Comparison of ENCODE assay signal across 9 cellular contexts in genomic region chr20:54476336-54476928, GRCh38. TPM values are rescaled to one million over a fixed set of nuclear protein-coding genes. Genes with fewer than 3 reads are reported as not detected.
DNase-seq lines count a peak whose midpoint lies in the region; ATAC-seq and TF ChIP-seq lines count a peak whose summit lies in the region.
"Had no signal": no experiment of that assay in that cellular context is flagged by ENCODE, and none has a peak within 500 bp of the region (broad histone marks: within the 10 kb centered on the region; RNA-seq: fewer than 3 reads in every experiment).

No MANE protein-coding gene starts in this region.

- peaks cover 0 to 65% (median 8%) of the 10 kb centered on the region in 4 donors for H3K27me3 ChIP-seq in esophagus squamous epithelium
- no peaks in the 10 kb centered on the region for H3K27me3 ChIP-seq in neuron (ENCODE audit: insufficient read depth, low read length)
- H3K27me3 ChIP-seq in vagina, result no peaks in the 10 kb centered on the region

- no peak for ATAC-seq in left cardiac atrium
- ATAC-seq in GM19455 (IDR thresholded peaks at IDR 0.05; ENCODE audit: unreplicated experiment), result no peak
- no peak for ATAC-seq in GM18505 (IDR thresholded peaks at IDR 0.05; ENCODE audit: unreplicated experiment)

- H3K9me3 ChIP-seq in esophagus squamous epithelium, result no peaks in the 10 kb centered on the region
- H3K9me3 ChIP-seq in neuron (ENCODE audit: low read length), result no peaks in the 10 kb centered on the region
- no peaks in the 10 kb centered on the region for H3K9me3 ChIP-seq in vagina

- 7 to 12% methylated on average over 16 to 22 of the region's 24 CpGs for WGBS in esophagus squamous epithelium, 2 donors

- peaks cover 3 to 25% (median 13%) of the 10 kb centered on the region in 3 donors for H3K4me1 ChIP-seq in esophagus squamous epithelium
- H3K4me1 ChIP-seq in neuron (ENCODE audit: insufficient read depth, low read length), result peaks cover 20% of the 10 kb centered on the region
- peaks cover 7% of the 10 kb centered on the region for H3K4me1 ChIP-seq in vagina

- H3K4me3 ChIP-seq in esophagus squamous epithelium, result peak overlapping the region; percentile 24 to 70 (median 46)
- H3K4me3 ChIP-seq in neuron (ENCODE audit: low read length), result peak overlapping the region; percentile 69
- peak overlapping the region; percentile 45 to 51 for H3K4me3 ChIP-seq in vagina

- TF ChIP-seq CTCF in esophagus squamous epithelium (IDR thresholded peaks at IDR 0.05), result no peak
- TF ChIP-seq CTCF in vagina (IDR thresholded peaks at IDR 0.05), result no peak

- H3K36me3 ChIP-seq in esophagus squamous epithelium, result no peaks in the 10 kb centered on the region
- H3K36me3 ChIP-seq in neuron (ENCODE audit: insufficient read depth, low read length), result no peaks in the 10 kb centered on the region
- no peaks in the 10 kb centered on the region for H3K36me3 ChIP-seq in vagina

- TF ChIP-seq POLR2A in esophagus squamous epithelium (IDR thresholded peaks at IDR 0.05) (no peak), vagina (IDR thresholded peaks at IDR 0.05) (no peak), GM18505 (IDR thresholded peaks at IDR 0.05; ENCODE audit: borderline replicate concordance, extremely low read depth, insufficient read depth, insufficient read length) (no peak)

- intact Hi-C loops in left cardiac atrium (cut with DNase I) (loop anchor here in 1 of 2 donors (5.0 kb wide), 1 partner anchor 171 kb away; no protein-coding TSS in a partner anchor), cardiac septum (cut with DNase I) (loop anchor here (5.0 kb wide), 4 partner anchors 51 to 259 kb away; no protein-coding TSS in a partner anchor), esophagus squamous epithelium (cut with DNase I) (no loop called here), vagina (cut with DNase I) (no loop called here)

- H2AFZ ChIP-seq in neuron (ENCODE audit: low read depth, low read length), result peak overlapping the region; percentile 81

- no peak overlapping the region for H3K27ac ChIP-seq in esophagus squamous epithelium
- H3K27ac ChIP-seq in vagina, result no peak overlapping the region

- peak; percentile 22 for DNase-seq in left cardiac atrium
- no peak for DNase-seq in cardiac septum (ENCODE audit: low spot score)
- DNase-seq in esophagus squamous epithelium (lab: John Stamatoyannopoulos, UW), result no peak
- DNase-seq in vagina (ENCODE audit: extremely low spot score in 2 of 2), result no peak
- DNase-seq in SKM-1 (lab: John Stamatoyannopoulos, UW; ENCODE audit: unreplicated experiment), result no peak
- DNase-seq: NCI-H526 treated with DMSO at 0.1 percent for 48 hours had no signal

RNA-seq across cellular contexts. Expression of gene DOK5, which starts 1.0 kb away (rescaled TPM):
- 10 to 100 TPM; 10.9 to 14.3 TPM for total RNA-seq in left cardiac atrium
- total RNA-seq in cardiac septum, result 26.3 TPM
- total RNA-seq in esophagus squamous epithelium, result 1 to 10 TPM in 1 of 4 donors, under 1 TPM in 1, not detected in 2; 0.38 to 1.3 TPM
- total RNA-seq in vagina, result 2.5 TPM
